In genomic region chr7:16419859-16420258, GRCh38 we compare ENCODE assay signal across 9 cellular contexts.
A peak's percentile ranks its signal among the peaks of the same experiment; 100 is the strongest.
DNase-seq lines count a peak whose midpoint lies in the region; ATAC-seq and TF ChIP-seq lines count a peak whose summit lies in the region.
"Had no signal": no experiment of that assay in that cellular context is flagged by ENCODE, and none has a peak within 500 bp of the region (broad histone marks: within the 10 kb centered on the region; RNA-seq: fewer than 3 reads in every experiment).

No MANE protein-coding gene starts in this region.

- H3K4me1 Mint-ChIP-seq in nephron: peaks cover 38% of the 10 kb centered on the region

- TF ChIP-seq CTCF in NB4 (IDR thresholded peaks at IDR 0.05; ENCODE audit: low read depth, low read length) (no peak), nephron (IDR thresholded peaks at IDR 0.05; ENCODE audit: unreplicated experiment in 3 of 3) (no peak)

- H3K4me3 ChIP-seq in BLaER1: peak overlapping the region; percentile 79; the same call in 1 of the 2 replicates
- peak overlapping the region; percentile 72 for H3K4me3 ChIP-seq in NB4 (ENCODE audit: low read depth, low read length)
- peak overlapping the region; percentile 73 to 87 for H3K4me3 ChIP-seq in duodenal mucosa (ENCODE audit: low read depth in 1 of 2, low read length in 2 of 2)

- H3K27ac ChIP-seq in BLaER1 (0 out of 2 replicates have a peak overlapping the region, but pooled peaks have one; percentile 89), duodenal mucosa (ENCODE audit: low read depth, low read length) (no peak overlapping the region)

- ATAC-seq in HG02973 (IDR thresholded peaks at IDR 0.05; ENCODE audit: unreplicated experiment): no peak
- no peak for ATAC-seq in activated CD4-positive, CD25-positive, alpha-beta regulatory T cell treated with anti-CD3 and anti-CD28 coated beads, Interleukin-2, amount 50 U/mL, for 24 hours

- H3K4me3 Mint-ChIP-seq in nephron: peak overlapping the region; percentile 86 to 93 (median 88)

- H3K9ac ChIP-seq in BLaER1 (peak overlapping the region; percentile 87; the same call in 1 of the 2 replicates), duodenal mucosa (ENCODE audit: low read depth in 1 of 2, low read length in 2 of 2) (peak overlapping the region; percentile 83 to 89)

- no peaks in the 10 kb centered on the region for H3K27me3 ChIP-seq in BLaER1
- H3K27me3 ChIP-seq in duodenal mucosa (ENCODE audit: control insufficient read depth in 1 of 2, insufficient read depth in 2 of 2, low read length in 2 of 2): no peaks in the 10 kb centered on the region
- H3K27me3 ChIP-seq: adrenal gland had no signal

- no peaks in the 10 kb centered on the region for H3K36me3 Mint-ChIP-seq in nephron (ENCODE audit: low read depth)

- peak overlapping the region; percentile 94 to 99 (median 96) for H3K27ac Mint-ChIP-seq in nephron

- H3K27me3 Mint-ChIP-seq in nephron (ENCODE audit: low read depth): no peaks in the 10 kb centered on the region

- no peaks in the 10 kb centered on the region for H4K20me1 ChIP-seq in BLaER1

- no peaks in the 10 kb centered on the region for H3K36me3 ChIP-seq in BLaER1
- no peaks in the 10 kb centered on the region for H3K36me3 ChIP-seq in duodenal mucosa (ENCODE audit: control insufficient read depth in 1 of 2, insufficient read depth in 2 of 2, low read length in 2 of 2)
- H3K36me3 ChIP-seq: adrenal gland had no signal

- DNase-seq in NB4 (ENCODE audit: low read depth) (peak; percentile 34), MV-4-11 (lab: John Stamatoyannopoulos, UW) (no peak), epidermal melanocyte (ENCODE audit: insufficient read length, low spot score) (no peak)

- H3K4me2 ChIP-seq in BLaER1: peak overlapping the region; percentile 82

- H3K9me3 Mint-ChIP-seq in nephron: no peaks in the 10 kb centered on the region

- TF ChIP-seq POLR2A in NB4 (IDR thresholded peaks at IDR 0.05; ENCODE audit: extremely low read depth, insufficient read length): no peak

- H3K4me1 ChIP-seq in BLaER1 (peaks cover 25% of the 10 kb centered on the region), duodenal mucosa (ENCODE audit: control insufficient read depth in 1 of 2, insufficient read depth in 2 of 2, low read length in 2 of 2) (peaks cover 19% of the 10 kb centered on the region in 2 donors)

- H3K9me3 ChIP-seq in BLaER1 (no peaks in the 10 kb centered on the region), duodenal mucosa (ENCODE audit: control insufficient read depth in 1 of 2, low read length in 2 of 2) (no peaks in the 10 kb centered on the region)
- H3K9me3 ChIP-seq: adrenal gland had no signal
